ENCODE assay signal across 6 cellular contexts in the genomic region with DNA sequence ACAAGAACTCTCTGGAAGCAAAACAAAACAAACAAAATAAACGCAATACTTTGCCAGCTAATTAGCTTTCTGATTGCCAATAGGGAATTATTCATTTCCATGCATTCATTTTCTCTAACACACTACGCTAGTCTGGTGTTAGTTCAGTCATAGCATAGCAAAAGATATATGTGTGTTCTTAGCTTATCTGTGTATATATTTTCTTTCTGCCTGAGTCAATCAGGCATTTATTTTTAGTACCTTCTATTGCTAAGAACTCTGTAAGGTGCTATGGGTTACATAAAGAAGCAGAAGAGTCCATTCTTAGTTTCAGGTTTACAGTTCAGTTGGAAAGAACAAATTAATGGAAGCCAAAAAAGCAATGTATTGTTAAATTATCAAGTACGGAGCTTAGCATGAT.
"Had no signal": no experiment of that assay in that cellular context is flagged by ENCODE, and none has a peak within 500 bp of the region (broad histone marks: within the 10 kb centered on the region; RNA-seq: fewer than 3 reads in every experiment).

No MANE protein-coding gene starts in this region.

- H3K9me3 ChIP-seq: HAP-1 had no signal

- H3K36me3 ChIP-seq: HAP-1 had no signal

- H3K4me1 ChIP-seq: HAP-1 had no signal

- H3K27ac Mint-ChIP-seq: HFFc6 had no signal

- H2AFZ ChIP-seq: GM23248 had no signal

- H3K4me3 Mint-ChIP-seq: HFFc6 had no signal

- H3K4me3 ChIP-seq: GM23248, HAP-1 had no signal

- H3K27ac ChIP-seq: GM23248 had no signal

- H3K9ac ChIP-seq: GM23248 had no signal

- DNase-seq: GM23248, GOT3, H7, HFFc6, IMR-90 had no signal

- H3K9me3 Mint-ChIP-seq: HFFc6 had no signal
